In genomic region chr2:22442051-22442450, GRCh38 we compare ENCODE assay signal across 1 cellular context.
TF ChIP-seq lines count a peak whose summit lies in the region.

No MANE protein-coding gene starts in this region.

TF ChIP-seq in SK-N-SH, 30 proteins besides CTCF, POLR2A, EP300 and RAD21 (continued from another document):
- TF ChIP-seq ZBTB33 (IDR thresholded peaks at IDR 0.05; ENCODE audit: borderline replicate concordance, low read depth): no peak
TF ChIP-seq in SK-N-SH: peak in this region for 7.
